2 cellular contexts compared by ENCODE assay signal in the genomic region with DNA sequence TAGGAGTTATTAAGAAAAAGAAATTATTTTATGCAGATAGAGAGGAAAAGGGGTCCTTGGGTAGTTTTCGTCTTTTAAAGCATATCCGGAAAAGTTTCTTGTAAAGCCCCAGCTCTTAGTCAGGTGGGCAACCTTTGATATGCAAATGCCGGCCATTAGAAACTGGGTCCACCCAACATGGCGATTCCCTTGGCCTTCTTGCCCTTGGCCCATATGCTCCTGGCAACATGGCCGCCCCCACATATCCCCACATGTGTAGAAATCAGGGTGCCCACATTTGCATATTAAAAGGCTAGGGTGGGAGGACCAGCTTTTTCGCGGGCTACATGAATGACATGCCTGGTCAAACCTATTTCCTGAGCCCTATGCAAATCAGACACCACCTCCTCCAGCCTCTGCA.
TF ChIP-seq lines count a peak whose summit lies in the region.

No MANE protein-coding gene starts in this region.

TF ChIP-seq in H1, 55 proteins besides CTCF, POLR2A, EP300 and RAD21:
- TF ChIP-seq CBX8 (IDR thresholded peaks at IDR 0.05; ENCODE audit: borderline replicate concordance, low read depth, low read length) (no peak), YY1 (IDR thresholded peaks at IDR 0.05; ENCODE audit: low read depth, low read length) (peak; percentile 69; the same call in 1 of the 2 replicates)

TF ChIP-seq in SK-N-SH treated with all-trans-retinoic acid at 6 μM for 48 hours, 23 proteins besides CTCF, POLR2A, EP300 and RAD21 (continued from another document):
- TF ChIP-seq ZNF70 (CRISPR knock-in tag; IDR thresholded peaks at IDR 0.05) (no peak), CREB5 (CRISPR knock-in tag; IDR thresholded peaks at IDR 0.05; ENCODE audit: low read depth) (no peak), ESRRG (CRISPR knock-in tag; IDR thresholded peaks at IDR 0.05) (no peak), PPARA (CRISPR knock-in tag; IDR thresholded peaks at IDR 0.05; ENCODE audit: borderline replicate concordance) (no peak), ZNF565 (CRISPR knock-in tag; conservative IDR thresholded peaks at IDR 0.05; ENCODE audit: low read depth) (no peak), ISL1 (CRISPR knock-in tag; IDR thresholded peaks at IDR 0.05) (no peak), CSDC2 (CRISPR knock-in tag; IDR thresholded peaks at IDR 0.05) (no peak), TOX (CRISPR knock-in tag; IDR thresholded peaks at IDR 0.05; ENCODE audit: borderline replicate concordance) (no peak), BACH2 (CRISPR knock-in tag; IDR thresholded peaks at IDR 0.05; ENCODE audit: borderline replicate concordance) (no peak)
- TF ChIP-seq, protein P1, sequence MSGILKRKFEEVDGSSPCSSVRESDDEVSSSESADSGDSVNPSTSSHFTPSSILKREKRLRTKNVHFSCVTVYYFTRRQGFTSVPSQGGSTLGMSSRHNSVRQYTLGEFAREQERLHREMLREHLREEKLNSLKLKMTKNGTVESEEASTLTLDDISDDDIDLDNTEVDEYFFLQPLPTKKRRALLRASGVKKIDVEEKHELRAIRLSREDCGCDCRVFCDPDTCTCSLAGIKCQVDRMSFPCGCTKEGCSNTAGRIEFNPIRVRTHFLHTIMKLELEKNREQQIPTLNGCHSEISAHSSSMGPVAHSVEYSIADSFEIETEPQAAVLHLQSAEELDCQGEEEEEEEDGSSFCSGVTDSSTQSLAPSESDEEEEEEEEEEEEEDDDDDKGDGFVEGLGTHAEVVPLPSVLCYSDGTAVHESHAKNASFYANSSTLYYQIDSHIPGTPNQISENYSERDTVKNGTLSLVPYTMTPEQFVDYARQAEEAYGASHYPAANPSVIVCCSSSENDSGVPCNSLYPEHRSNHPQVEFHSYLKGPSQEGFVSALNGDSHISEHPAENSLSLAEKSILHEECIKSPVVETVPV (CRISPR knock-in tag; IDR thresholded peaks at IDR 0.05): no peak
TF ChIP-seq in SK-N-SH treated with all-trans-retinoic acid at 6 μM for 48 hours: peak in this region for 0.
